In the genomic region with DNA sequence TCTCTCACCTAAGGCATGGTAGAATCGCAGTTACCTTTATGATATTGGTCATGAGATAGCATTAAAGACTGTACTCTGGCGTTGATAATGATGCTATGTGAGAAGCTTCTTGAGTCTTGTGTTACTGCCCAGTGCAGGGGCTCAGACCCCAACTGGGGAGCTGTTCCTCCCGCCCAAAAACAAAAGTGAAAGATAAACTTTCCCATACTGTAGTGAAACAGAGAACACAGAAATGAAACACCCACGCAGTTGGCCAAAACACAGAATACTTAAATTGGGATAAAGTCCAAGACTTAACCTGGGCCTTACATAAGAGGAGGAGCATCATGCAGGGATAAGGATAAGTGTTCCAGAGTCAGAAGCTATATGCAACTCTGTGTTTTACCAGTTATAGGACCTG, we compare ENCODE assay signal across 19 cellular contexts.
A peak's percentile ranks its signal among the peaks of the same experiment; 100 is the strongest.
DNase-seq lines count a peak whose midpoint lies in the region; ATAC-seq, FAIRE-seq and TF ChIP-seq lines count a peak whose summit lies in the region.
"Had no signal": no experiment of that assay in that cellular context is flagged by ENCODE, and none has a peak within 500 bp of the region (broad histone marks: within the 10 kb centered on the region; RNA-seq: fewer than 3 reads in every experiment).

No MANE protein-coding gene starts in this region.

- RAD21 ChIA-PET in GM12878 (lab: Charles Lee; ENCODE audit: unreplicated experiment), result no interaction called here

- no peaks in the 10 kb centered on the region for H4K20me1 ChIP-seq in MM.1S (ENCODE audit: insufficient read depth, low read length)
- H4K20me1 ChIP-seq in GM12878 (ENCODE audit: control insufficient read depth, insufficient read depth), result no peaks in the 10 kb centered on the region
- H4K20me1 ChIP-seq: BLaER1 had no signal

- H3K27me3 ChIP-seq in CD4-positive, CD25-positive, alpha-beta regulatory T cell (ENCODE audit: control insufficient read depth, insufficient read depth, low read length), result no peaks in the 10 kb centered on the region
- H3K27me3 ChIP-seq in CD4-positive, alpha-beta T cell (ENCODE audit: control insufficient read depth, insufficient read depth, low read length), result no peaks in the 10 kb centered on the region
- no peaks in the 10 kb centered on the region for H3K27me3 ChIP-seq in MM.1S (replicated peaks; ENCODE audit: insufficient read depth, low read length)
- H3K27me3 ChIP-seq in GM12878 (replicated peaks in 1 of 2; ENCODE audit: control insufficient read depth in 2 of 2, insufficient read depth in 2 of 2, low read length in 1 of 2), result no peaks in the 10 kb centered on the region
- H3K27me3 ChIP-seq: BLaER1 had no signal

- no peak for TF ChIP-seq RAD21 in GM12878 (IDR thresholded peaks at IDR 0.05; ENCODE audit: insufficient read depth, low read depth, low read length)

- no peak for TF ChIP-seq CTCF in CD4-positive, alpha-beta T cell (IDR thresholded peaks at IDR 0.05)
- TF ChIP-seq CTCF in MM.1S (IDR thresholded peaks at IDR 0.05; ENCODE audit: low read length) (no peak), GM12878 (IDR thresholded peaks at IDR 0.05 in 2 of 3, conservative IDR thresholded peaks at IDR 0.05 in 1 of 3; ENCODE audit: control insufficient read depth in 2 of 3, extremely low read depth in 1 of 3, insufficient read depth in 1 of 3, low read depth in 3 of 3, low read length in 3 of 3) (no peak), endothelial cell (IDR thresholded peaks at IDR 0.05; ENCODE audit: unreplicated experiment) (no peak)

- no peak for TF ChIP-seq POLR2A in GM12878 (IDR thresholded peaks at IDR 0.05; ENCODE audit: low read depth, low read length)

- peak overlapping the region in 2 of 3 donors; percentile 68 to 72 for H3K27ac Mint-ChIP-seq in CD4-positive, CD25-positive, alpha-beta regulatory T cell
- peak overlapping the region; percentile 66 for H3K27ac Mint-ChIP-seq in CD4-positive, alpha-beta T cell
- H3K27ac Mint-ChIP-seq in endothelial cell (ENCODE audit: unreplicated experiment), result no peak overlapping the region
- H3K27ac Mint-ChIP-seq: GM23338 had no signal

- TF ChIP-seq EP300 in GM12878 (IDR thresholded peaks at IDR 0.05; ENCODE audit: borderline replicate concordance in 1 of 2, control insufficient read depth in 1 of 2, low read depth in 2 of 2, low read length in 2 of 2), result no peak

- no peak for FAIRE-seq in GM12878 (lab: Jason Lieb, UNC)
- FAIRE-seq: GM18507, HTR-8/SVneo had no signal

- no peak overlapping the region for H3K27ac ChIP-seq in CD4-positive, CD25-positive, alpha-beta regulatory T cell (ENCODE audit: insufficient read depth, low read length, poor library complexity, severe bottlenecking)
- no peak overlapping the region for H3K27ac ChIP-seq in CD4-positive, alpha-beta T cell (ENCODE audit: low read depth, low read length)
- H3K27ac ChIP-seq in MM.1S (ENCODE audit: low read length), result no peak overlapping the region
- H3K27ac ChIP-seq in GM12878 (ENCODE audit: control insufficient read depth, insufficient read depth), result no peak overlapping the region
- H3K27ac ChIP-seq: BLaER1, PC-9 had no signal

- SMC1A ChIA-PET in GM12878 (lab: Charles Lee; ENCODE audit: uncharacterized antibody, unreplicated experiment), result interaction anchor here (0.7 kb wide), 1 partner anchor 1178 kb away, joined by 3 read pairs; no protein-coding TSS in a partner anchor

- H2AFZ ChIP-seq in MM.1S (ENCODE audit: low read length), result no peak overlapping the region
- no peak overlapping the region for H2AFZ ChIP-seq in GM12878 (ENCODE audit: control insufficient read depth, low read depth, low read length)
- H2AFZ ChIP-seq: GM23338, PC-9 had no signal

- CTCF ChIA-PET in CD4-positive, alpha-beta T cell (lab: Charles Lee), result no interaction called here
- CTCF ChIA-PET in GM12878 (lab: Yijun Ruan, JAX), result interaction anchor here (1.1 kb wide), 1 partner anchor 48 kb away, joined by 3 read pairs; no protein-coding TSS in a partner anchor

- no peaks in the 10 kb centered on the region for H3F3A ChIP-seq in MM.1S (ENCODE audit: insufficient read depth, low read length)

- no peaks in the 10 kb centered on the region for H3K79me2 ChIP-seq in MM.1S (ENCODE audit: low read length)
- H3K79me2 ChIP-seq in GM12878 (ENCODE audit: control insufficient read depth, insufficient read depth, low read length), result no peaks in the 10 kb centered on the region

- peaks cover 27 to 77% (median 44%) of the 10 kb centered on the region in 4 donors for H3K4me1 Mint-ChIP-seq in CD4-positive, CD25-positive, alpha-beta regulatory T cell
- peaks cover 64% of the 10 kb centered on the region for H3K4me1 Mint-ChIP-seq in CD4-positive, alpha-beta T cell (ENCODE audit: low read depth)
- H3K4me1 Mint-ChIP-seq in endothelial cell (ENCODE audit: unreplicated experiment), result peaks cover 3% of the 10 kb centered on the region

- DNase-seq in CD4-positive, CD25-positive, alpha-beta regulatory T cell, result peak in 1 of 3 donors; percentile 16
- no peak for DNase-seq in CD4-positive, alpha-beta T cell
- DNase-seq in MM.1S, result no peak
- no peak for DNase-seq in GM12878 (ENCODE audit: low read depth, low spot score)
- no peak for DNase-seq in GM03348 (ENCODE audit: low spot score)
- no peak for DNase-seq in head of caudate nucleus
- no peak for DNase-seq in endothelial cell (ENCODE audit: low spot score)
- DNase-seq: Caco-2; DMS53; NCI-H146; NCI-H2081 treated with DMSO at 0.1 percent for 48 hours; NCI-H226; NCI-H526; NK-92 treated with Interleukin-12 subunit alpha and Interleukin-12 subunit beta, amount 100 ng/mL, for 24 hours; PC-9 had no signal

- no peaks in the 10 kb centered on the region for H3K9me2 ChIP-seq in MM.1S (replicated peaks; ENCODE audit: insufficient read depth, low read length)

- WGBS in GM12878 (ENCODE audit: insufficient coverage, insufficient replicate concordance, low lambda C conversion rate, missing lambda C conversion rate), result 20% methylated on average over 4 of the region's 4 CpGs

- H3K27me3 Mint-ChIP-seq in CD4-positive, CD25-positive, alpha-beta regulatory T cell, result peaks cover 4% of the 10 kb centered on the region
- H3K27me3 Mint-ChIP-seq in CD4-positive, alpha-beta T cell, result no peaks in the 10 kb centered on the region
- H3K27me3 Mint-ChIP-seq in endothelial cell (ENCODE audit: unreplicated experiment), result peaks cover 6% of the 10 kb centered on the region

- no peaks in the 10 kb centered on the region for H3K9me3 ChIP-seq in CD4-positive, CD25-positive, alpha-beta regulatory T cell (ENCODE audit: control insufficient read depth in 2 of 2, low read length in 2 of 2)
- no peaks in the 10 kb centered on the region for H3K9me3 ChIP-seq in CD4-positive, alpha-beta T cell (ENCODE audit: control insufficient read depth, low read length)
- H3K9me3 ChIP-seq in MM.1S (replicated peaks; ENCODE audit: insufficient read depth, low read length), result no peaks in the 10 kb centered on the region
- H3K9me3 ChIP-seq in GM12878 (replicated peaks; ENCODE audit: control insufficient read depth, insufficient read depth, low read length), result no peaks in the 10 kb centered on the region
- H3K9me3 ChIP-seq: BLaER1, Caco-2 had no signal

- H3K36me3 Mint-ChIP-seq in CD4-positive, CD25-positive, alpha-beta regulatory T cell, result peaks cover 14% of the 10 kb centered on the region
- peaks cover 55% of the 10 kb centered on the region for H3K36me3 Mint-ChIP-seq in CD4-positive, alpha-beta T cell (ENCODE audit: low read depth)
- no peaks in the 10 kb centered on the region for H3K36me3 Mint-ChIP-seq in endothelial cell (ENCODE audit: low read depth, unreplicated experiment)

- POLR2A ChIA-PET in CD4-positive, alpha-beta T cell (lab: Charles Lee), result interaction anchor here (1.2 kb wide), 1 partner anchor 296 kb away, joined by 3 read pairs; no protein-coding TSS in a partner anchor
- POLR2A ChIA-PET in GM12878 (lab: Charles Lee), result no interaction called here

- H3K4me3 ChIP-seq in CD4-positive, CD25-positive, alpha-beta regulatory T cell (ENCODE audit: low read depth, low read length), result peak overlapping the region; percentile 33
- H3K4me3 ChIP-seq in MM.1S (ENCODE audit: low read length) (no peak overlapping the region), GM12878 (no peak overlapping the region)
- H3K4me3 ChIP-seq: BLaER1, GM23338, PC-9 had no signal

- peak overlapping the region in 2 of 4 donors; percentile 13 to 23 for H3K4me3 Mint-ChIP-seq in CD4-positive, CD25-positive, alpha-beta regulatory T cell
- H3K4me3 Mint-ChIP-seq in CD4-positive, alpha-beta T cell, result peak overlapping the region; percentile 7
- H3K4me3 Mint-ChIP-seq in endothelial cell (ENCODE audit: unreplicated experiment), result no peak overlapping the region
- H3K4me3 Mint-ChIP-seq: GM23338 had no signal

- H3K4me2 ChIP-seq in MM.1S (ENCODE audit: low read depth, low read length) (peak overlapping the region; percentile 13; the same call in 1 of the 2 replicates), GM12878 (ENCODE audit: control insufficient read depth, insufficient read depth) (peak overlapping the region; percentile 2; the same call in 1 of the 2 replicates)
- H3K4me2 ChIP-seq: BLaER1, GM23338, PC-9 had no signal

- in situ Hi-C loops in GM12878 (cut with MboI), result no loop called here

- H3K9ac ChIP-seq in MM.1S (ENCODE audit: low read length) (no peak overlapping the region), GM12878 (ENCODE audit: control insufficient read depth, insufficient read depth, low read length) (no peak overlapping the region)
- H3K9ac ChIP-seq: BLaER1 had no signal

- no TSS peak for BruUV-seq in GM12878 (replicated peaks; lab: Mats Ljungman, UMichigan)

- ATAC-seq in CD4-positive, CD25-positive, alpha-beta regulatory T cell (ENCODE audit: low read depth in 2 of 2), result no peak
- ATAC-seq in CD4-positive, alpha-beta T cell (ENCODE audit: poor library complexity), result no peak
- ATAC-seq in GM12878, result peak; percentile 29; the same call in 1 of the 3 replicates
- ATAC-seq: GM23338 had no signal

- intact Hi-C loops in CD4-positive, alpha-beta T cell (cut with DNase I, micrococcal nuclease), result no loop called here
- intact Hi-C loops in GM12878 (cut with micrococcal nuclease; ENCODE audit: unreplicated experiment) (no loop called here), head of caudate nucleus (cut with DNase I) (no loop called here)

- H3K36me3 ChIP-seq in CD4-positive, CD25-positive, alpha-beta regulatory T cell (ENCODE audit: control insufficient read depth, insufficient read depth, low read length), result no peaks in the 10 kb centered on the region
- H3K36me3 ChIP-seq in MM.1S (replicated peaks; ENCODE audit: insufficient read depth, low read length) (no peaks in the 10 kb centered on the region), GM12878 (ENCODE audit: control insufficient read depth in 2 of 2, insufficient read depth in 2 of 2, low read length in 1 of 2) (no peaks in the 10 kb centered on the region)
- H3K36me3 ChIP-seq: BLaER1 had no signal

- peaks cover 41% of the 10 kb centered on the region for H3K4me1 ChIP-seq in CD4-positive, CD25-positive, alpha-beta regulatory T cell (ENCODE audit: control insufficient read depth, insufficient read depth, low read length, poor library complexity, severe bottlenecking)
- no peaks in the 10 kb centered on the region for H3K4me1 ChIP-seq in MM.1S (ENCODE audit: low read length)
- H3K4me1 ChIP-seq in GM12878 (ENCODE audit: control insufficient read depth, insufficient read depth, low read length), result no peaks in the 10 kb centered on the region
- H3K4me1 ChIP-seq: BLaER1, Caco-2 had no signal

- H3K9me3 Mint-ChIP-seq in CD4-positive, CD25-positive, alpha-beta regulatory T cell, result peaks cover 2 to 24% (median 9%) of the 10 kb centered on the region in 7 donors
- peaks cover 17% of the 10 kb centered on the region for H3K9me3 Mint-ChIP-seq in CD4-positive, alpha-beta T cell
- no peaks in the 10 kb centered on the region for H3K9me3 Mint-ChIP-seq in endothelial cell (ENCODE audit: unreplicated experiment)
- H3K9me3 Mint-ChIP-seq: GM23338 had no signal
